8 cellular contexts compared by ENCODE assay signal in the genomic region with DNA sequence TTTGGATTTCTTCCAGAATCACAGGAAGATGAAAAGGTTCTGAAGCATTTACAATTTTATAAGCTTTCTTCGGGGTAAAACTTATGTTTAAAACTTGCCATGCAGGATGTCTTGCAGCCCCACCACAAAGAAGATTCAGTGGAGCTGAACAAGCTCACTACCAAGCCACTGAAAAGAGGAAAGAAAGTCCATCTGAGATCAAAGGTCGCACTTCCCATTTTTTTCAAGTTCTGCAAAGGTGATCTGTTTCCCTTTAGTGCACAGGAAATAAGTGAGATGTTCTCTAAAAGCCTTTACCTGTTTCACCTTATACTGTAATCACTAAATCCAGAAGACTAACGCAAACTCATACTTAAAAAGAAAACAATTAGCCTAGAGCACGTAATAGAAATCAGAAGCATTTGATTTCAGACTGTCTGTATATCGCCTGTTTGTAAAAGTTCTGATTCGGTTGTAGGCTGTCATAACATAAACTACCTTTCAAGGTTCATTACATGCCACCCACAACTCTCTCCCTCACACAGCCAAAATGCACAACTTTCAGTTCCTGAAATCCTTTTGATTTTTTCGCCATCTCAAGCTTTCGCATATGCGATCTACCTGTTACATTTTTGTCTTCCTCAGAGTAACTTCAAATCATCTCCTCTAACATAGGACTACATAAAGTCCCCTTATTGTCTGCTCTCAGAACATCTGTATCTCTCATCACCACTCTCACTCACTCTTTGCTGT. TPM values are rescaled to one million over a fixed set of nuclear protein-coding genes. Genes with fewer than 3 reads are reported as not detected.
DNase-seq lines count a peak whose midpoint lies in the region; ATAC-seq, FAIRE-seq and TF ChIP-seq lines count a peak whose summit lies in the region.

No MANE protein-coding gene starts in this region.

- TF ChIP-seq CTCF in Caco-2 (IDR thresholded peaks at IDR 0.05; ENCODE audit: insufficient read depth in 1 of 2, low read depth in 1 of 2, low read length in 1 of 2, severe bottlenecking in 1 of 2, unreplicated experiment in 1 of 2) (no peak), kidney (IDR thresholded peaks at IDR 0.05; ENCODE audit: borderline replicate concordance, extremely low read depth, insufficient read depth) (no peak), prostate gland (IDR thresholded peaks at IDR 0.05) (no peak)

- H3K9me3 Mint-ChIP-seq in Caco-2 (ENCODE audit: unreplicated experiment): no peaks in the 10 kb centered on the region

- H3K27ac Mint-ChIP-seq in Caco-2 (ENCODE audit: unreplicated experiment): peak overlapping the region; percentile 80

- H3K27ac ChIP-seq in kidney (ENCODE audit: low read depth in 2 of 2, low read length in 2 of 2): no peak overlapping the region
- H3K27ac ChIP-seq in prostate gland: peak overlapping the region in 1 of 2 donors; percentile 79

- intact Hi-C loops in Caco-2 (cut with micrococcal nuclease; ENCODE audit: unreplicated experiment): loop anchor here (2.0 to 5.0 kb wide), 3 partner anchors 39 to 314 kb away; partner anchors contain the start of gene RNF146
- intact Hi-C loops in kidney (cut with DNase I): no loop called here
- intact Hi-C loops in prostate gland (cut with DNase I): loop anchor here (2.0 kb wide), 1 partner anchor 117 kb away; the partner anchor contains the start of gene KIAA0408

- ATAC-seq in GM21576 (IDR thresholded peaks at IDR 0.05; ENCODE audit: unreplicated experiment): peak; percentile 34

- H3K36me3 ChIP-seq in Caco-2 (ENCODE audit: control insufficient read depth, insufficient read depth, low read length) (no peaks in the 10 kb centered on the region; the same call in 1 of the 2 replicates), kidney (ENCODE audit: control insufficient read depth in 1 of 2, insufficient read depth in 2 of 2, low read length in 2 of 2) (no peaks in the 10 kb centered on the region), prostate gland (no peaks in the 10 kb centered on the region)

- H3K4me1 ChIP-seq in Caco-2 (peaks cover 53% of the 10 kb centered on the region), kidney (ENCODE audit: control insufficient read depth in 1 of 2, insufficient read depth in 1 of 2, low read depth in 1 of 2, low read length in 2 of 2) (peaks cover 5 to 13% of the 10 kb centered on the region in 2 donors), prostate gland (replicated peaks) (peaks cover 6% of the 10 kb centered on the region)

- WGBS in prostate gland: 52% methylated on average over 9 of the region's 9 CpGs

- no peaks in the 10 kb centered on the region for H3K27me3 ChIP-seq in Caco-2 (replicated peaks; ENCODE audit: control insufficient read depth, insufficient read depth, low read length)
- no peaks in the 10 kb centered on the region for H3K27me3 ChIP-seq in prostate gland (replicated peaks; ENCODE audit: insufficient read depth)

- H3K36me3 Mint-ChIP-seq in Caco-2 (ENCODE audit: insufficient read depth, unreplicated experiment): no peaks in the 10 kb centered on the region

- no peak overlapping the region for H3K9ac ChIP-seq in kidney (ENCODE audit: low read length in 2 of 2)

- CTCF ChIA-PET in Caco-2 (lab: Charles Lee): interaction anchor here (1.0 kb wide), 1 partner anchor 75 kb away, joined by 5 read pairs; the partner anchor contains the start of gene RNF146

- TSS peak; percentile 36 for BruUV-seq in Caco-2 (replicated peaks; lab: Mats Ljungman, UMichigan)

- no peak for FAIRE-seq in kidney (lab: Jason Lieb, UNC)

- H3K27me3 Mint-ChIP-seq in Caco-2 (ENCODE audit: insufficient read depth, unreplicated experiment): no peaks in the 10 kb centered on the region

- POLR2A ChIA-PET in Caco-2 (lab: Charles Lee): interaction anchor here (0.6 kb wide), 1 partner anchor 41 kb away, joined by 3 read pairs; no protein-coding TSS in a partner anchor

- H3K9me3 ChIP-seq in Caco-2 (no peaks in the 10 kb centered on the region), kidney (ENCODE audit: control insufficient read depth in 1 of 2, low read length in 2 of 2) (no peaks in the 10 kb centered on the region), prostate gland (no peaks in the 10 kb centered on the region)

- no peak for TF ChIP-seq POLR2A in prostate gland (IDR thresholded peaks at IDR 0.05)

- H3K4me1 Mint-ChIP-seq in Caco-2 (ENCODE audit: low read depth, unreplicated experiment): peaks cover 24% of the 10 kb centered on the region

- H3K4me3 ChIP-seq in Caco-2 (ENCODE audit: low read depth, low read length): peak overlapping the region; percentile 58
- peak overlapping the region; percentile 96 to 98 for H3K4me3 ChIP-seq in kidney (ENCODE audit: low read length in 2 of 2)
- H3K4me3 ChIP-seq in prostate gland: peak overlapping the region in 1 of 2 donors; percentile 49

- DNase-seq in Caco-2 (no peak), NAMALWA (ENCODE audit: low spot score) (peak; percentile 69), kidney (no peak), NCI-H510A treated with DMSO at 0.1 percent for 48 hours (lab: John Stamatoyannopoulos, UW) (no peak), prostate gland (ENCODE audit: low spot score) (no peak), AG20443 (ENCODE audit: low spot score) (no peak), ecto neural progenitor cell (ENCODE audit: low spot score) (no peak)

- no peak overlapping the region for H3K4me3 Mint-ChIP-seq in Caco-2 (ENCODE audit: unreplicated experiment)

RNA-seq across cellular contexts. Expression of gene ECHDC1, which starts 1.8 kb away (rescaled TPM):
- 72.7 and 77.5 TPM in 2 replicates for total RNA-seq in Caco-2 (2022)
- total RNA-seq in kidney: 44.4 TPM
- 76.7 TPM for polyA plus RNA-seq in kidney (ENCODE audit: insufficient read depth, low read depth, low replicate concordance)
- 10 to 100 TPM; 26.0 to 58.7 TPM for total RNA-seq in prostate gland
